Comparison of ENCODE assay signal across 15 cellular contexts in genomic region chr13:30908416-30908980, GRCh38. TPM values are rescaled to one million over a fixed set of nuclear protein-coding genes. Genes with fewer than 3 reads are reported as not detected.
A peak's percentile ranks its signal among the peaks of the same experiment; 100 is the strongest.
DNase-seq lines count a peak whose midpoint lies in the region; ATAC-seq and TF ChIP-seq lines count a peak whose summit lies in the region.
"Had no signal": no experiment of that assay in that cellular context is flagged by ENCODE, and none has a peak within 500 bp of the region (broad histone marks: within the 10 kb centered on the region; RNA-seq: fewer than 3 reads in every experiment).

No MANE protein-coding gene starts in this region.

- H3K4me3 Mint-ChIP-seq in endodermal cell = no peak overlapping the region
- H3K4me3 Mint-ChIP-seq: activated CD4-positive, alpha-beta memory T cell treated with anti-CD3 and anti-CD28 coated beads for 36 hours; activated naive CD8-positive, alpha-beta T cell treated with anti-CD3 and anti-CD28 coated beads, Interleukin-2, amount 10 ng/mL, durations not matched to agents 7 days and 5 days had no signal

- no peaks in the 10 kb centered on the region for H3K9me3 Mint-ChIP-seq in endodermal cell
- H3K9me3 Mint-ChIP-seq: activated CD4-positive, alpha-beta memory T cell treated with anti-CD3 and anti-CD28 coated beads for 36 hours; activated naive CD8-positive, alpha-beta T cell treated with anti-CD3 and anti-CD28 coated beads, Interleukin-2, amount 10 ng/mL, durations not matched to agents 7 days and 5 days had no signal

- no peaks in the 10 kb centered on the region for H3K36me3 Mint-ChIP-seq in endodermal cell (ENCODE audit: low read depth)
- H3K36me3 Mint-ChIP-seq: activated CD4-positive, alpha-beta memory T cell treated with anti-CD3 and anti-CD28 coated beads for 36 hours had no signal

- H3K27ac ChIP-seq in adrenal gland = no peak overlapping the region
- peak overlapping the region in 7 of 10 donors; percentile 32 to 86 (median 77) for H3K27ac ChIP-seq in heart right ventricle
- no peak overlapping the region for H3K27ac ChIP-seq in endodermal cell (ENCODE audit: low read depth, low read length)
- H3K27ac ChIP-seq: foreskin keratinocyte had no signal

- no peak for TF ChIP-seq CTCF in adrenal gland (IDR thresholded peaks at IDR 0.05)
- no peak for TF ChIP-seq CTCF in heart right ventricle (IDR thresholded peaks at IDR 0.05)
- no peak for TF ChIP-seq CTCF in endodermal cell (conservative IDR thresholded peaks at IDR 0.05)

- TF ChIP-seq POLR2A in adrenal gland (IDR thresholded peaks at IDR 0.05) = no peak

- H3K4me1 Mint-ChIP-seq in endodermal cell = peaks cover 2% of the 10 kb centered on the region

- H3K27me3 ChIP-seq in adrenal gland = peaks cover 15% of the 10 kb centered on the region
- peaks cover 0 to 49% (median 17%) of the 10 kb centered on the region in 7 donors for H3K27me3 ChIP-seq in heart right ventricle
- peaks cover 49% of the 10 kb centered on the region for H3K27me3 ChIP-seq in endodermal cell (ENCODE audit: control insufficient read depth, insufficient read depth, low read length, poor library complexity, severe bottlenecking)

- H3K9me3 ChIP-seq in adrenal gland (replicated peaks in 1 of 3) = no peaks in the 10 kb centered on the region
- no peaks in the 10 kb centered on the region for H3K9me3 ChIP-seq in heart right ventricle
- no peaks in the 10 kb centered on the region for H3K9me3 ChIP-seq in endodermal cell (ENCODE audit: control insufficient read depth, low read length)

- H3K4me3 ChIP-seq in adrenal gland (no peak overlapping the region), heart right ventricle (peak overlapping the region in 8 of 10 donors; percentile 38 to 58 (median 55)), skeletal muscle cell (ENCODE audit: low read depth, low read length) (peak overlapping the region; percentile 9), endodermal cell (ENCODE audit: low read length) (no peak overlapping the region)

- intact Hi-C loops in adrenal gland (cut with DNase I) (no loop called here), heart right ventricle (cut with DNase I) (loop anchor here in 1 of 10 donors (5.0 kb wide), 1 partner anchor 41 kb away; no protein-coding TSS in a partner anchor)

- H3K27ac Mint-ChIP-seq in endodermal cell = no peak overlapping the region
- H3K27ac Mint-ChIP-seq: activated CD4-positive, alpha-beta memory T cell treated with anti-CD3 and anti-CD28 coated beads for 36 hours; activated naive CD8-positive, alpha-beta T cell treated with anti-CD3 and anti-CD28 coated beads, Interleukin-2, amount 10 ng/mL, durations not matched to agents 7 days and 5 days had no signal

- WGBS in adrenal gland, 4 donors = 8 to 22% (median 15%) methylated on average over 5 of the region's 5 CpGs
- WGBS in heart right ventricle, 2 donors = 14 to 16% methylated on average over 5 of the region's 5 CpGs
- WGBS in endodermal cell (ENCODE audit: insufficient coverage in 1 of 2, insufficient read length in 1 of 2), 2 experiments = 87 to 95% methylated on average over 3 to 5 of the region's 5 CpGs

- H3K4me1 ChIP-seq in adrenal gland (replicated peaks in 1 of 2) (peaks cover 0 to 24% of the 10 kb centered on the region in 2 donors), heart right ventricle (peaks cover 12 to 46% (median 26%) of the 10 kb centered on the region in 9 donors), endodermal cell (ENCODE audit: control insufficient read depth, insufficient read depth, low read length) (no peaks in the 10 kb centered on the region)
- H3K4me1 ChIP-seq: foreskin keratinocyte had no signal

- ATAC-seq in heart right ventricle (peak; percentile 21 to 87 (median 72)), HG02970 (IDR thresholded peaks at IDR 0.05; ENCODE audit: low FRiP score, unreplicated experiment) (no peak)
- ATAC-seq: foreskin keratinocyte had no signal

- H3K36me3 ChIP-seq in adrenal gland (replicated peaks in 1 of 2) (no peaks in the 10 kb centered on the region), heart right ventricle (no peaks in the 10 kb centered on the region), endodermal cell (ENCODE audit: control insufficient read depth, insufficient read depth, low read length) (no peaks in the 10 kb centered on the region)

- peak; percentile 55 for DNase-seq in GM03348 (ENCODE audit: low spot score)
- peak in 4 of 7 donors; percentile 21 to 39 (median 28) for DNase-seq in adrenal gland
- DNase-seq in heart right ventricle = peak; percentile 24 to 68
- peak; percentile 60 for DNase-seq in skeletal muscle cell (ENCODE audit: low read depth)
- DNase-seq in mesenteric fat pad (ENCODE audit: low spot score) = no peak
- no peak for DNase-seq in activated CD4-positive, CD25-positive, alpha-beta regulatory T cell (lab: John Stamatoyannopoulos, UW)
- DNase-seq in endodermal cell = no peak
- DNase-seq: activated CD4-positive, alpha-beta memory T cell treated with anti-CD3 and anti-CD28 coated beads for 36 hours; activated naive CD8-positive, alpha-beta T cell treated with anti-CD3 and anti-CD28 coated beads, Interleukin-2, amount 10 ng/mL, durations not matched to agents 7 days and 5 days; foreskin keratinocyte; midbrain; NCI-H345; SIG-M5; stimulated activated naive CD4-positive, alpha-beta T cell treated with Interleukin-2 at 50 U/mL for 16 hours had no signal

- peaks cover 60% of the 10 kb centered on the region for H3K27me3 Mint-ChIP-seq in endodermal cell (ENCODE audit: insufficient read depth)

- no peak overlapping the region for H3K9ac ChIP-seq in endodermal cell (ENCODE audit: extremely low read depth, low read length, poor library complexity, severe bottlenecking)

RNA-seq across cellular contexts. Expression of gene MEDAG, which starts 2.4 kb away (rescaled TPM):
- 1 to 10 TPM; 2.2 to 4.0 (median 3.2) TPM for total RNA-seq in adrenal gland
- polyA plus RNA-seq in adrenal gland = 10 to 100 TPM in 1 of 3 donors, 1 to 10 TPM in 2; 2.2 to 19.8 (median 4.9) TPM
- 10 to 100 TPM in 1 of 10 donors, 1 to 10 TPM in 9; 3.2 to 22.1 (median 5.5) TPM for total RNA-seq in heart right ventricle
- 10 to 100 TPM in 1 of 2 donors, 1 to 10 TPM in 1; 6.1 to 10.2 TPM for polyA plus RNA-seq in heart right ventricle
- total RNA-seq in mesenteric fat pad = 187 TPM
- under 1 TPM; 0.13 to 0.33 TPM for total RNA-seq in endodermal cell
- 0.64 TPM for polyA plus RNA-seq in endodermal cell (2013, experiment 1 of 2)
- 0.21 TPM for polyA plus RNA-seq in endodermal cell (2013, experiment 2 of 2)
- total RNA-seq: activated CD4-positive, alpha-beta memory T cell treated with anti-CD3 and anti-CD28 coated beads for 36 hours; activated naive CD8-positive, alpha-beta T cell treated with anti-CD3 and anti-CD28 coated beads, Interleukin-2, amount 10 ng/mL, durations not matched to agents 7 days and 5 days; foreskin keratinocyte had no signal
- polyA plus RNA-seq: foreskin keratinocyte had no signal

RNA-seq across cellular contexts. Expression of gene TEX26, which starts 24.0 kb away (rescaled TPM):
- total RNA-seq in adrenal gland (under 1 TPM in 1 of 8 donors, not detected in 7; 0.70 TPM), heart right ventricle (not detected), mesenteric fat pad (0.45 TPM), endodermal cell (not detected)
- polyA plus RNA-seq in adrenal gland (1 to 10 TPM in 1 of 3 donors, under 1 TPM in 2; 0.10 to 1.1 (median 0.32) TPM), heart right ventricle (not detected)
- polyA plus RNA-seq in endodermal cell (2013, experiment 1 of 2) = 0.78 TPM
- 0.75 TPM for polyA plus RNA-seq in endodermal cell (2013, experiment 2 of 2)
- total RNA-seq: activated CD4-positive, alpha-beta memory T cell treated with anti-CD3 and anti-CD28 coated beads for 36 hours; activated naive CD8-positive, alpha-beta T cell treated with anti-CD3 and anti-CD28 coated beads, Interleukin-2, amount 10 ng/mL, durations not matched to agents 7 days and 5 days; foreskin keratinocyte had no signal
- polyA plus RNA-seq: foreskin keratinocyte had no signal

Comparison
In these comparisons a context has a peak if more than half of its experiments do, and no peak if none do; other contexts are left out.
1. DNase-seq: peak in GM03348 (single experiment), adrenal gland (4 of 7), heart right ventricle (2 of 2) and skeletal muscle cell (single experiment); none in mesenteric fat pad (single experiment), activated CD4-positive, CD25-positive, alpha-beta regulatory T cell (0 of 4) and endodermal cell (single experiment).
2. H3K27ac ChIP-seq: peak in heart right ventricle (7 of 10); none in adrenal gland (0 of 5) and endodermal cell (single experiment).
3. H3K4me3 ChIP-seq: peak in heart right ventricle (8 of 10) and skeletal muscle cell (single experiment); none in adrenal gland (0 of 4) and endodermal cell (single experiment).